28 cellular contexts compared by ENCODE assay signal in the genomic region with DNA sequence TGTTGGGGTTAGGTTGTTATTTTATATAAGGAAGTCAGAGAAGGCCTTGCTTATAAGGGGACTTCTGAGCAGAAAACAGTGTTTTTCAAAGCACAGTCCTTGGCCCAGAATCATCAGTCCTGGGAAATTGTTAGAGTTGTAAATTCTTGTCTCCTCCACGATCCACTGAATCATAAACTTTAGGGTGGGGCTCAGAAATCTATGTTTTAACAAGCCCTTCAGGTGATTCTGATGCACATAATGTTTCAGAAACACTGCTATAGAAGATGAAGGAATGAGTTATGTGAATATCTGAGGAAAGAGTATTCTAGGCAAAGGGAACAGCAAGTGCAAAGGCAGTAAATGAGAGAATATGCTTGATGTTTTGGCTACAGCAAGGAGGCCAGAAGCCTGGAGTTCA.
"Had no signal": no experiment of that assay in that cellular context is flagged by ENCODE, and none has a peak within 500 bp of the region (broad histone marks: within the 10 kb centered on the region; RNA-seq: fewer than 3 reads in every experiment).

No MANE protein-coding gene starts in this region.

- H3K27me3 ChIP-seq: sigmoid colon, suprapubic skin, transverse colon, upper lobe of right lung, uterus had no signal

- DNase-seq: dermis blood vessel endothelial cell; effector memory CD8-positive, alpha-beta T cell; foreskin melanocyte; glutamatergic neuron; heart right ventricle; hippocampal formation; kidney glomerular epithelial cell; left colon; left ventricle myocardium superior; lower lobe of right lung; mesenchymal stem cell; midbrain; naive thymus-derived CD4-positive, alpha-beta T cell; nucleus accumbens; right cardiac atrium; sigmoid colon; stimulated activated CD4-positive, alpha-beta T cell treated with anti-CD3 and anti-CD28 coated beads, Interleukin-2, amount 100 ng/mL, for 24 hours; stimulated activated CD4-positive, alpha-beta T cell treated with anti-CD3 and anti-CD28 coated beads, Interleukin-4, amount 100 ng/mL, for 4 hours; transverse colon; upper lobe of right lung; uterus had no signal

- H3K4me3 ChIP-seq: coronary artery, heart right ventricle, lower lobe of right lung, prostate gland, sigmoid colon, suprapubic skin, transverse colon, upper lobe of right lung, uterus had no signal

- FAIRE-seq: endometrium, islet of Langerhans had no signal

- H3K36me3 ChIP-seq: heart right ventricle, lower lobe of right lung, prostate gland, sigmoid colon, suprapubic skin, transverse colon, upper lobe of right lung, uterus had no signal

- ATAC-seq: effector memory CD8-positive, alpha-beta T cell; esophagus mucosa; heart right ventricle; left colon; left ventricle myocardium superior; lower lobe of right lung; naive thymus-derived CD4-positive, alpha-beta T cell; right cardiac atrium; stimulated activated memory B cell treated with anti-CD40 and anti-IgM and Interleukin-4, amounts not matched to agents 10 μg/mL and 1 μg/mL and 100 μg/mL, for 72 hours; upper lobe of right lung had no signal

- H3K9me3 ChIP-seq: heart right ventricle, lower lobe of right lung, prostate gland, sigmoid colon, suprapubic skin, transverse colon, upper lobe of right lung, uterus had no signal

- H3K27ac ChIP-seq: coronary artery, heart right ventricle, lower lobe of right lung, prostate gland, sigmoid colon, suprapubic skin, transverse colon, upper lobe of right lung, uterus had no signal

- H3K4me1 ChIP-seq: lower lobe of right lung, prostate gland, sigmoid colon, transverse colon, upper lobe of right lung, uterus had no signal
